In the genomic region with DNA sequence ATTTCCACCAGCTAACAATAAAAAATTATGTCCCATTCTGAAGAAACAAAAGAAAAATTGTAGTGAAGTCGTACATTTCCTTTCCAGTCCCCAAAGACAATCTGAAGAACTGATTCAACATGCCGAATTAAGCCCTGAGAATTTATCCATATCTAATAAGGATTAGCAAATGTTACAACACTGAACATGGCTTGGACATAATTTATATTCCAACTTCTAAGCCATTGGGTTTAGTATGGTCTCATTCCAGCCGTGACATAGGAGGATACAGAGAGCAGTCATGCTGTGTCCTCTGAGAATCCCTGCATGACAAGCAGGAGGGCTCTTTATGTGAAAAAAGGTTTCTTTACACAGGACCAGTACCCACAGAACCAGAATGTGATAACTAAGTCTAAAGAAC, we compare ENCODE assay signal across 22 cellular contexts.
DNase-seq lines count a peak whose midpoint lies in the region; ATAC-seq, FAIRE-seq and TF ChIP-seq lines count a peak whose summit lies in the region.
"Had no signal": no experiment of that assay in that cellular context is flagged by ENCODE, and none has a peak within 500 bp of the region (broad histone marks: within the 10 kb centered on the region; RNA-seq: fewer than 3 reads in every experiment).

No MANE protein-coding gene starts in this region.

- POLR2A ChIA-PET in SK-N-SH (lab: Yijun Ruan, JAX), result no interaction called here

- no peak overlapping the region for H3K27ac Mint-ChIP-seq in astrocyte (ENCODE audit: unreplicated experiment)
- H3K27ac Mint-ChIP-seq: CD8-positive, alpha-beta T cell had no signal

- H3K4me2 ChIP-seq in SK-N-SH (peak overlapping the region; percentile 50), astrocyte (ENCODE audit: low read length) (peak overlapping the region; percentile 49), osteoblast (ENCODE audit: insufficient read depth, low read length) (peak overlapping the region; percentile 39)

- H3K9me2 ChIP-seq in SK-N-SH, result no peaks in the 10 kb centered on the region

- H3K27me3 Mint-ChIP-seq in astrocyte (ENCODE audit: low read depth, unreplicated experiment), result no peaks in the 10 kb centered on the region
- H3K27me3 Mint-ChIP-seq: IgD-negative memory B cell had no signal

- TF ChIP-seq CTCF in SK-N-SH (IDR thresholded peaks at IDR 0.05) (no peak), astrocyte (IDR thresholded peaks at IDR 0.05; ENCODE audit: insufficient read depth, low read depth, low read length) (no peak), osteoblast (IDR thresholded peaks at IDR 0.05; ENCODE audit: extremely low read depth, low read depth, low read length) (no peak)

- peak; percentile 9 for FAIRE-seq in astrocyte (lab: Jason Lieb, UNC)
- FAIRE-seq: GM18507, GM19239, RCC 7860 had no signal

- H3K4me1 Mint-ChIP-seq in astrocyte (ENCODE audit: low read depth, unreplicated experiment), result peaks cover 13% of the 10 kb centered on the region
- H3K4me1 Mint-ChIP-seq: IgD-negative memory B cell had no signal

- H3K27ac ChIP-seq in SK-N-SH (ENCODE audit: low read depth in 2 of 2, low read length in 1 of 2), result peak overlapping the region in 1 of 2 experiments; percentile 43; a peak in 2 of 4 replicates
- H3K27ac ChIP-seq in astrocyte (ENCODE audit: low read depth, low read length), result peak overlapping the region; percentile 9
- peak overlapping the region; percentile 52 for H3K27ac ChIP-seq in osteoblast (ENCODE audit: low read depth, low read length)
- H3K27ac ChIP-seq: 22Rv1 had no signal

- CTCF ChIA-PET in SK-N-SH (lab: Yijun Ruan, JAX), result interaction anchor here (0.6 to 1.7 kb wide), 3 partner anchors 214 to 590 kb away, joined by 3 read pairs; partner anchors contain the start of gene WNT5A

- H3K9ac ChIP-seq in SK-N-SH (peak overlapping the region; percentile 4; the same call in 1 of the 2 replicates), astrocyte (ENCODE audit: low read length) (peak overlapping the region; percentile 14)

- no peaks in the 10 kb centered on the region for H3K36me3 Mint-ChIP-seq in astrocyte (ENCODE audit: low read depth, unreplicated experiment)
- H3K36me3 Mint-ChIP-seq: CD8-positive, alpha-beta T cell; IgD-negative memory B cell had no signal

- no peak overlapping the region; the same call in 1 of the 2 replicates for H2AFZ ChIP-seq in SK-N-SH (ENCODE audit: low read depth)
- no peak overlapping the region for H2AFZ ChIP-seq in astrocyte (ENCODE audit: low read depth, low read length)
- H2AFZ ChIP-seq in osteoblast (ENCODE audit: low read length), result no peak overlapping the region

- ATAC-seq in SK-N-SH treated with all-trans-retinoic acid at 6 μM for 48 hours (no peak), GM18498 (IDR thresholded peaks at IDR 0.05; ENCODE audit: unreplicated experiment) (no peak), HG03565 (IDR thresholded peaks at IDR 0.05; ENCODE audit: unreplicated experiment) (no peak)
- ATAC-seq: CD8-positive, alpha-beta T cell had no signal

- no peaks in the 10 kb centered on the region for H4K20me1 ChIP-seq in SK-N-SH (ENCODE audit: insufficient read depth)
- no peaks in the 10 kb centered on the region for H4K20me1 ChIP-seq in astrocyte (ENCODE audit: insufficient read depth, low read length)
- H4K20me1 ChIP-seq in osteoblast (ENCODE audit: insufficient read depth, low read length), result no peaks in the 10 kb centered on the region

- no peak for DNase-seq in SK-N-SH
- DNase-seq in astrocyte (ENCODE audit: low read depth), result no peak
- DNase-seq in osteoblast (ENCODE audit: insufficient read length, low spot score, missing footprints), result no peak
- DNase-seq in activated gamma-delta T cell treated with Interleukin-2 at 50 U/mL for 16 hours, result no peak
- DNase-seq in activated effector memory CD4-positive, alpha-beta T cell treated with anti-CD3 and anti-CD28 coated beads, Interleukin-2, amount 50 U/mL, for 16 hours, result no peak
- DNase-seq: C1 segment of cervical spinal cord; CD8-positive, alpha-beta T cell; MV-4-11; NCI-H1105 treated with DMSO at 0.1 percent for 48 hours; NCI-H1694; NCI-H2081 treated with DMSO at 0.1 percent for 48 hours; NCI-H2171 treated with DMSO at 0.1 percent for 48 hours; NCI-H524 treated with DMSO at 0.1 percent for 48 hours; OCI-M1 had no signal

- no peak for TF ChIP-seq RAD21 in SK-N-SH (IDR thresholded peaks at IDR 0.05; ENCODE audit: low read length)

- no peak for TF ChIP-seq EP300 in SK-N-SH (IDR thresholded peaks at IDR 0.05; ENCODE audit: borderline replicate concordance in 1 of 2, low read depth in 1 of 2, low read length in 1 of 2)

- H3K9me3 ChIP-seq in SK-N-SH (no peaks in the 10 kb centered on the region), astrocyte (ENCODE audit: insufficient read depth, low read depth, low read length) (no peaks in the 10 kb centered on the region), osteoblast (ENCODE audit: low read depth, low read length) (no peaks in the 10 kb centered on the region)

- H3K36me3 ChIP-seq in SK-N-SH (replicated peaks in 1 of 2; ENCODE audit: control insufficient read depth in 1 of 2, insufficient read depth in 2 of 2, low read length in 1 of 2), result no peaks in the 10 kb centered on the region
- H3K36me3 ChIP-seq in astrocyte (ENCODE audit: insufficient read depth, low read length), result no peaks in the 10 kb centered on the region
- no peaks in the 10 kb centered on the region for H3K36me3 ChIP-seq in osteoblast (ENCODE audit: insufficient read depth, low read length)

- no peaks in the 10 kb centered on the region for H3K9me3 Mint-ChIP-seq in astrocyte (ENCODE audit: unreplicated experiment)

- 61% methylated on average over 3 of the region's 3 CpGs for WGBS in SK-N-SH (ENCODE audit: low lambda C conversion rate)

- H3K4me1 ChIP-seq in SK-N-SH (ENCODE audit: control insufficient read depth in 1 of 2, insufficient read depth in 2 of 2, low read depth in 1 of 2, low read length in 1 of 2) (peaks cover 12 to 15% of the 10 kb centered on the region in 2 experiments; a peak in 3 of 4 replicates), astrocyte (ENCODE audit: insufficient read depth, low read length) (peaks cover 13% of the 10 kb centered on the region), osteoblast (ENCODE audit: insufficient read depth, low read length) (peaks cover 20% of the 10 kb centered on the region)

- H3K27me3 ChIP-seq in SK-N-SH (ENCODE audit: insufficient read depth) (no peaks in the 10 kb centered on the region), astrocyte (ENCODE audit: insufficient read depth, low read length) (no peaks in the 10 kb centered on the region), osteoblast (ENCODE audit: insufficient read depth, low read length) (peaks cover under 1% of the 10 kb centered on the region)

- H3K79me2 ChIP-seq in SK-N-SH (ENCODE audit: insufficient read depth), result no peaks in the 10 kb centered on the region
- H3K79me2 ChIP-seq in astrocyte (ENCODE audit: insufficient read depth, low read length), result no peaks in the 10 kb centered on the region
- no peaks in the 10 kb centered on the region for H3K79me2 ChIP-seq in osteoblast (ENCODE audit: insufficient read depth, low read length)

- H3F3A ChIP-seq in SK-N-SH (replicated peaks; ENCODE audit: insufficient read depth), result peaks cover 13% of the 10 kb centered on the region

- H3K4me3 ChIP-seq in SK-N-SH (ENCODE audit: low read depth in 2 of 2, low read length in 1 of 2), result no peak overlapping the region
- no peak overlapping the region for H3K4me3 ChIP-seq in astrocyte (ENCODE audit: insufficient read depth, low read depth, low read length)
- no peak overlapping the region for H3K4me3 ChIP-seq in osteoblast (ENCODE audit: insufficient read depth, low read length)

- no peak overlapping the region for H3K4me3 Mint-ChIP-seq in astrocyte (ENCODE audit: unreplicated experiment)
- H3K4me3 Mint-ChIP-seq: CD8-positive, alpha-beta T cell; IgD-negative memory B cell had no signal

TF ChIP-seq in SK-N-SH, 30 proteins besides CTCF, POLR2A, EP300 and RAD21 (continues in another document):
- TF ChIP-seq FOXJ3 (CRISPR knock-in tag; IDR thresholded peaks at IDR 0.05) (no peak), RXRA (IDR thresholded peaks at IDR 0.05; ENCODE audit: borderline replicate concordance, low read depth) (no peak), SIN3A (IDR thresholded peaks at IDR 0.05; ENCODE audit: borderline replicate concordance, low read depth, low read length) (no peak), GABPA (IDR thresholded peaks at IDR 0.05; ENCODE audit: low read depth) (no peak), GATA2 (CRISPR knock-in tag; IDR thresholded peaks at IDR 0.05) (no peak), MEF2A (IDR thresholded peaks at IDR 0.05; ENCODE audit: borderline replicate concordance, low read depth) (no peak), FOXM1 (IDR thresholded peaks at IDR 0.05; ENCODE audit: low read depth) (no peak), MAX (IDR thresholded peaks at IDR 0.05; ENCODE audit: low read depth) (no peak)

TF ChIP-seq in SK-N-SH treated with all-trans-retinoic acid at 6 μM for 48 hours, 23 proteins besides CTCF, POLR2A, EP300 and RAD21:
- TF ChIP-seq ARNTL (CRISPR knock-in tag; IDR thresholded peaks at IDR 0.05; ENCODE audit: borderline replicate concordance, low read depth), result no peak
